10 cellular contexts compared by ENCODE assay signal in genomic region chr17:9928601-9929341, GRCh38. TPM values are rescaled to one million over a fixed set of nuclear protein-coding genes. Genes with fewer than 3 reads are reported as not detected.
A peak's percentile ranks its signal among the peaks of the same experiment; 100 is the strongest.
DNase-seq lines count a peak whose midpoint lies in the region; ATAC-seq, FAIRE-seq and TF ChIP-seq lines count a peak whose summit lies in the region.
"Had no signal": no experiment of that assay in that cellular context is flagged by ENCODE, and none has a peak within 500 bp of the region (broad histone marks: within the 10 kb centered on the region; RNA-seq: fewer than 3 reads in every experiment).

No MANE protein-coding gene starts in this region.

- WGBS in A549 (ENCODE audit: missing lambda C conversion rate) = 14% methylated on average over 13 of the region's 13 CpGs
- WGBS in aorta, 2 donors = 16 to 27% methylated on average over 13 of the region's 13 CpGs

- no peaks in the 10 kb centered on the region for H3K27me3 ChIP-seq in WERI-Rb-1 (ENCODE audit: insufficient read depth, low read depth, severe bottlenecking)
- H3K27me3 ChIP-seq in aorta (ENCODE audit: control insufficient read depth in 1 of 2, insufficient read depth in 2 of 2, low read length in 1 of 2) = no peaks in the 10 kb centered on the region

- peak overlapping the region; percentile 68 to 83 for H3K27ac ChIP-seq in A549
- H3K27ac ChIP-seq in WERI-Rb-1 = peak overlapping the region; percentile 36; the same call in 1 of the 2 replicates
- no peak overlapping the region for H3K27ac ChIP-seq in substantia nigra (ENCODE audit: low read depth, low read length, poor library complexity, severe bottlenecking)
- H3K27ac ChIP-seq in aorta (ENCODE audit: low read depth in 1 of 2, low read length in 2 of 2) = no peak overlapping the region

- H3K4me3 ChIP-seq in A549 (no peak overlapping the region), WERI-Rb-1 (ENCODE audit: low read depth, low read length) (no peak overlapping the region), aorta (ENCODE audit: low read length in 2 of 2) (no peak overlapping the region)

- TF ChIP-seq EP300 in A549 (IDR thresholded peaks at IDR 0.05) = no peak

- DNase-seq in A549 (ENCODE audit: low read depth in 1 of 2, low spot score in 1 of 2) = peak; percentile 87 to 90
- DNase-seq in HT1080 (ENCODE audit: low read depth) = peak; percentile 88
- DNase-seq in WERI-Rb-1 = peak; percentile 78
- DNase-seq in inferior parietal cortex (ENCODE audit: extremely low spot score) = peak; percentile 51
- DNase-seq in substantia nigra (lab: John Stamatoyannopoulos, UW) = no peak
- DNase-seq in COR-L47 (lab: John Stamatoyannopoulos, UW) = no peak
- DNase-seq in aorta = no peak
- DNase-seq: activated naive CD8-positive, alpha-beta T cell treated with anti-CD3 and anti-CD28 coated beads, Interleukin-2, amount 10 ng/mL, durations not matched to agents 7 days and 5 days had no signal

- CTCF ChIA-PET in A549 (lab: Yijun Ruan, JAX) = interaction anchor here (0.5 to 14.9 kb wide), 65 partner anchors 7 to 692 kb away, joined by 3 to 344 read pairs (median 6); partner anchors contain the start of genes CFAP52, DHRS7C, GLP2R and RCVRN

- TF ChIP-seq CTCF in A549 (IDR thresholded peaks at IDR 0.05) = peak; percentile 97
- peak; percentile 42; the same call in 1 of the 2 replicates for TF ChIP-seq CTCF in WERI-Rb-1 (IDR thresholded peaks at IDR 0.05; ENCODE audit: low read depth, low read length)

- POLR2A ChIA-PET in A549 (lab: Yijun Ruan, JAX) = interaction anchor here (0.6 to 1.2 kb wide), 3 partner anchors 19 to 283 kb away, joined by 3 read pairs; no protein-coding TSS in a partner anchor

- peak overlapping the region; percentile 67 for H3K4me2 ChIP-seq in A549

- FAIRE-seq in A549 (lab: Jason Lieb, UNC) = peak; percentile 89

- peak; percentile 95 to 96 for TF ChIP-seq RAD21 in A549 (conservative IDR thresholded peaks at IDR 0.05 in 1 of 2, IDR thresholded peaks at IDR 0.05 in 1 of 2)

- ATAC-seq in A549 = peak; percentile 76 to 85
- ATAC-seq in HG03025 (IDR thresholded peaks at IDR 0.05; ENCODE audit: low FRiP score, unreplicated experiment) = no peak
- ATAC-seq in aorta (ENCODE audit: low FRiP score) = no peak

- H3K36me3 ChIP-seq in WERI-Rb-1 = no peaks in the 10 kb centered on the region
- H3K36me3 ChIP-seq in aorta (ENCODE audit: control insufficient read depth in 1 of 2, insufficient read depth in 2 of 2, low read length in 1 of 2) = no peaks in the 10 kb centered on the region

- no peak for TF ChIP-seq POLR2A in A549 (IDR thresholded peaks at IDR 0.05; ENCODE audit: low read length)

- intact Hi-C loops in aorta (cut with DNase I) = loop anchor here in 1 of 2 donors (5.0 to 10.0 kb wide), 2 partner anchors 56 to 684 kb away; no protein-coding TSS in a partner anchor

- peaks cover 41% of the 10 kb centered on the region for H3K4me1 ChIP-seq in A549
- H3K4me1 ChIP-seq in aorta (ENCODE audit: control insufficient read depth in 1 of 2, insufficient read depth in 2 of 2, low read length in 2 of 2) = no peaks in the 10 kb centered on the region
- H3K4me1 ChIP-seq: Caco-2 had no signal

- H3K9me3 ChIP-seq in A549 (no peaks in the 10 kb centered on the region), WERI-Rb-1 (ENCODE audit: severe bottlenecking) (no peaks in the 10 kb centered on the region), aorta (ENCODE audit: control insufficient read depth, low read length) (no peaks in the 10 kb centered on the region)
- H3K9me3 ChIP-seq: Caco-2 had no signal

TF ChIP-seq in A549, 52 proteins besides CTCF, POLR2A, EP300 and RAD21:
- TF ChIP-seq SMC3 (IDR thresholded peaks at IDR 0.05) (peak; percentile 96), MAFK (IDR thresholded peaks at IDR 0.05; ENCODE audit: partially characterized antibody) (peak; percentile 70), NPAS2 (CRISPR knock-in tag; IDR thresholded peaks at IDR 0.05; ENCODE audit: borderline replicate concordance) (no peak), RCOR1 (IDR thresholded peaks at IDR 0.05; ENCODE audit: low read depth, low read length) (no peak), HOXB5 (CRISPR knock-in tag; IDR thresholded peaks at IDR 0.05) (no peak), FOSB (CRISPR knock-in tag; IDR thresholded peaks at IDR 0.05) (no peak), HDAC2 (IDR thresholded peaks at IDR 0.05) (no peak), CEBPB (IDR thresholded peaks at IDR 0.05) (no peak), MYC (IDR thresholded peaks at IDR 0.05; ENCODE audit: borderline replicate concordance, low read length) (no peak), HMGXB4 (CRISPR knock-in tag; IDR thresholded peaks at IDR 0.05; ENCODE audit: borderline replicate concordance) (no peak), CBX2 (IDR thresholded peaks at IDR 0.05; ENCODE audit: borderline replicate concordance, low read depth) (no peak), FOSL2 (IDR thresholded peaks at IDR 0.05) (no peak), FOSL2 (CRISPR knock-in tag; IDR thresholded peaks at IDR 0.05) (no peak), SREBF2 (IDR thresholded peaks at IDR 0.05) (no peak), JUNB (IDR thresholded peaks at IDR 0.05) (no peak), PHF8 (IDR thresholded peaks at IDR 0.05; ENCODE audit: borderline replicate concordance, low read depth) (no peak), ESRRA (IDR thresholded peaks at IDR 0.05; ENCODE audit: borderline replicate concordance, low read length) (no peak), RARB (CRISPR knock-in tag; IDR thresholded peaks at IDR 0.05) (no peak), MAX (IDR thresholded peaks at IDR 0.05) (peak; percentile 48; the same call in 1 of the 2 replicates), E2F6 (IDR thresholded peaks at IDR 0.05; ENCODE audit: borderline replicate concordance, low read depth) (no peak)

RNA-seq across cellular contexts. Expression of gene RCVRN, which starts 23.7 kb away (rescaled TPM):
- polyA plus RNA-seq in A549 (2011; rRNA removed) (not detected in 2 replicates), A549 (2017; fragmentation: RNase III; extraction: RNeasy Plus Mini Kit Qiagen cat#74134 plus additional on column Dnase treatment) (not detected in 3 replicates), aorta (not detected)
- not detected in 2 replicates for polyA plus RNA-seq in A549 (2012; cell fraction: cytosol; rRNA removed)
- polyA plus RNA-seq in A549 (2012; cell fraction: nucleus; rRNA removed) = not detected in 2 replicates
- not detected in 2 replicates for polyA minus RNA-seq in A549 (2011; rRNA and poly(A)+ RNA removed)
- total RNA-seq in HT1080 (2014; rRNA removed; shearing (Covaris generic)) = not detected in 2 replicates
- polyA plus RNA-seq in HT1080 (2015; cell fraction: cytosol; rRNA removed) = not detected in 2 replicates
- not detected in 2 replicates for polyA plus RNA-seq in HT1080 (2015; cell fraction: nucleus; rRNA removed)
- total RNA-seq in aorta = 1 to 10 TPM in 1 of 2 donors, under 1 TPM in 1; 0.23 to 1.0 TPM
- total RNA-seq: activated naive CD8-positive, alpha-beta T cell treated with anti-CD3 and anti-CD28 coated beads, Interleukin-2, amount 10 ng/mL, durations not matched to agents 7 days and 5 days; Caco-2 had no signal

Comparison
In these comparisons a context has a peak if more than half of its experiments do, and no peak if none do; other contexts are left out.
1. ATAC-seq: peak in A549 (2 of 2); none in HG03025 (single experiment) and aorta (single experiment).
2. DNase-seq: peak in A549 (2 of 2), HT1080 (single experiment), WERI-Rb-1 (single experiment) and inferior parietal cortex (single experiment); none in substantia nigra (0 of 49), COR-L47 (single experiment) and aorta (0 of 2).
3. H3K27ac ChIP-seq: peak in A549 (2 of 2) and WERI-Rb-1 (single experiment); none in substantia nigra (single experiment) and aorta (0 of 2).